ENCODE assay signal across 13 cellular contexts in the genomic region with DNA sequence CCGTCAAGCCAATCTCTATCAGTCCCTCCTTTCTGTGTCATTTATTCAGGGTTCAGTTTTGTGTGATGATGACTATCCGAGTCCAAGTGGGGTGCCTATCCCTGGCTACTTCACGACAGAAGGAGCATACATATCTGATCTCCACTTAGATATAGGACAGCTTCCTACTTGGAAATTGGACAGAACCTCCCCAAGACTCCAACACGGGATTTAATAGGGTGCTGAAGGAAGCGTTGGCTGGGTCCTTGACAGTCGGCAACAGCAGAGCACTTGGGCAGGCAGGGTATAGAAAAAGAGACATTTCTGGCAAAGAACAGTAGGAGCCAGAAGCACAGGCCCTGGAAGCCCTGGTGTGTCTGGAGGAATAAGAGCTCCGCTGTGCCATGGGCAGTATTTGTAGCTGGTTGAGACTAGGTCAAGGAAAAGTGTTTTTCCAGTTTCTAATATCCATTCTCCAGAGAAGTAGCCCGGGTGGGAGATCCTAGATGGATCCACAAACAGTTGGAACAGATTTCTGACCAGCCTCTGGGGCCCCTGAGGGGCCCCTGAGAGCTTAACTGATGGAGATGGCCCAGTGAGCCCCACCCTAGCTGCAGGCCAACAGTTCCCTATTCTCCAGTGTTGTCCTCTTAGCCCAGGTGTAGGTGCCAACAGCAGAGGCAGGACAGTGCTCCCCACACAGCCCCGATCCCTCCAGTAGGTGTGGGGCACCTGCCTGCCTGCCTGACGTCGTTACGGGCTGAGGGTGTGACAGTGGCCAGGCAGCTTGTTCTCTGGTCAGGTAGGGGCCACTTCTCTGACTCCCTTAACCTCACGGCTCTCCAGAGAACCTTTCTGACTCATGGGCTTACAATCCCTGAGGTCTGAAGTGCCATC.
DNase-seq lines count a peak whose midpoint lies in the region; ATAC-seq lines count a peak whose summit lies in the region.
"Had no signal": no experiment of that assay in that cellular context is flagged by ENCODE, and none has a peak within 500 bp of the region (broad histone marks: within the 10 kb centered on the region; RNA-seq: fewer than 3 reads in every experiment).

No MANE protein-coding gene starts in this region.

- H3K4me1 ChIP-seq in neuronal stem cell (ENCODE audit: control insufficient read depth in 2 of 2, insufficient read depth in 1 of 2, low read depth in 1 of 2, low read length in 2 of 2) = peaks cover 0 to 3% of the 10 kb centered on the region in 2 donors

- H2BK12ac ChIP-seq in neuronal stem cell (ENCODE audit: low read length) = no peak overlapping the region

- no peak overlapping the region for H3K4me2 ChIP-seq in neuronal stem cell (ENCODE audit: insufficient read depth, low read length, poor library complexity, severe bottlenecking)

- DNase-seq in EL (peak; percentile 23), M059J (ENCODE audit: low read depth) (peak; percentile 77), caudate nucleus (lab: John Stamatoyannopoulos, UW) (no peak), neuronal stem cell (ENCODE audit: low spot score) (no peak), DMS79 treated with DMSO at 0.1 percent for 48 hours (lab: John Stamatoyannopoulos, UW) (no peak), NCI-H1105 treated with DMSO at 0.1 percent for 48 hours (lab: John Stamatoyannopoulos, UW) (no peak), NCI-H1930 (lab: John Stamatoyannopoulos, UW) (no peak)
- no peak for DNase-seq in stimulated activated naive CD8-positive, alpha-beta T cell treated with anti-CD3 and anti-CD28 coated beads, Interleukin-15, Interleukin-2, amounts not matched to agents 100 U/mL and 50 U/mL, for 24 hours
- DNase-seq: activated CD4-positive, alpha-beta T cell treated with anti-CD3 and anti-CD28 coated beads for 1 hour; activated gamma-delta T cell; H9; substantia nigra had no signal

- H3K18ac ChIP-seq in neuronal stem cell (ENCODE audit: low read length) = peak overlapping the region; percentile 62

- H4K8ac ChIP-seq in neuronal stem cell (ENCODE audit: low read depth, low read length) = no peak overlapping the region

- H2AK5ac ChIP-seq in neuronal stem cell (ENCODE audit: low read depth, low read length) = no peak overlapping the region

- no peak overlapping the region for H3K14ac ChIP-seq in neuronal stem cell (ENCODE audit: low read length)

- H3K79me1 ChIP-seq in neuronal stem cell (ENCODE audit: low read depth, low read length) = no peaks in the 10 kb centered on the region

- H3K27ac ChIP-seq in caudate nucleus (ENCODE audit: low read depth, low read length) (peak overlapping the region; percentile 18), neuronal stem cell (replicated peaks; ENCODE audit: low read length) (no peak overlapping the region)

- H2BK15ac ChIP-seq in neuronal stem cell (ENCODE audit: low read length) = no peak overlapping the region

- no peaks in the 10 kb centered on the region for H3K9me3 ChIP-seq in neuronal stem cell (replicated peaks in 1 of 2; ENCODE audit: control insufficient read depth in 2 of 2, insufficient read depth in 1 of 2, low read depth in 1 of 2, low read length in 2 of 2)

- no peak overlapping the region for H3K4ac ChIP-seq in neuronal stem cell (ENCODE audit: low read length)

- H2BK120ac ChIP-seq in neuronal stem cell (ENCODE audit: low read depth, low read length) = no peak overlapping the region

- no peak overlapping the region for H2AFZ ChIP-seq in neuronal stem cell (ENCODE audit: low read length)

- H3K36me3 ChIP-seq in neuronal stem cell (replicated peaks in 1 of 2; ENCODE audit: control insufficient read depth in 2 of 2, insufficient read depth in 2 of 2, low read length in 2 of 2) = no peaks in the 10 kb centered on the region

- H3K23ac ChIP-seq in neuronal stem cell (ENCODE audit: low read depth, low read length, poor library complexity) = no peak overlapping the region

- no peak overlapping the region for H4K91ac ChIP-seq in neuronal stem cell (ENCODE audit: low read depth, low read length, poor library complexity)

- H3K27me3 ChIP-seq in neuronal stem cell (ENCODE audit: control insufficient read depth in 3 of 3, insufficient read depth in 3 of 3, low read depth in 1 of 3, low read length in 3 of 3) = no peaks in the 10 kb centered on the region

- no peak for ATAC-seq in stimulated activated naive CD8-positive, alpha-beta T cell treated with anti-CD3 and anti-CD28 coated beads, Interleukin-15, Interleukin-2, amounts not matched to agents 100 U/mL and 50 U/mL, for 24 hours
- ATAC-seq: HepG2 had no signal

- no CpG with 5 or more reads among the region's 13 CpGs for WGBS in neuronal stem cell (ENCODE audit: extremely low coverage in 2 of 2, insufficient read length in 2 of 2, insufficient replicate concordance in 1 of 2), 2 donors

- H3K4me3 ChIP-seq in neuronal stem cell (ENCODE audit: low read length in 2 of 2) = no peak overlapping the region

- H3K9ac ChIP-seq in neuronal stem cell (ENCODE audit: low read depth, low read length, poor library complexity) = no peak overlapping the region

- no peak overlapping the region for H2BK5ac ChIP-seq in neuronal stem cell (ENCODE audit: low read length)

Comparison
In these comparisons a context has a peak if more than half of its experiments do, and no peak if none do; other contexts are left out.
1. DNase-seq: peak in EL (single experiment) and M059J (single experiment); none in caudate nucleus (0 of 61), neuronal stem cell (single experiment), DMS79 treated with DMSO at 0.1 percent for 48 hours (single experiment), NCI-H1105 treated with DMSO at 0.1 percent for 48 hours (single experiment), stimulated activated naive CD8-positive, alpha-beta T cell treated with anti-CD3 and anti-CD28 coated beads, Interleukin-15, Interleukin-2, amounts not matched to agents 100 U/mL and 50 U/mL, for 24 hours (single experiment) and NCI-H1930 (0 of 2).